In the genomic region with DNA sequence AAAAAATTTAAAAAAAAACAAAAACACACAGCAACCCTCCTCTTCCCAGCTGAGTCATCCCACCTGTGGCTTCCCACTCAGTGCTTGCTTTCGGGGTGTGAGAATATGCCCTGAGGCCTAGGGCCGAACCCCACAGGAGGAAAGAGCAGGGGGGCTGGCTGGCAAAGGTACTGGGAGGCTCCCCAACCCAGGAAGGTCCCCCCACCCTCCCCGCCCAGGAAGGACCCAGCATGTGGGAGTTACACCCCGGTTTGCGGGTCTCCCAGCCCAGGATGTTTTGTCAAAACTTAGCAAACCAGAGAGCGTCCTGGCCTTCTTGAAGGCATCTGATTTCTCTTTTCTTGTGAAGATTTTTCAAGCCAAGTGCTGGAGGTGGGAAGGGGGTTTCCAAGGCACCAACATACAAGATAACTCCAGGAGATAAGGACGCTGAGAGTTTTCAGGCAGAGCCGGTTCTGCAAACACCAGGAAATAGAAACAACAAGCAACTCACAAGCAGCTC, we compare ENCODE assay signal across 13 cellular contexts. TPM values are rescaled to one million over a fixed set of nuclear protein-coding genes. Genes with fewer than 3 reads are reported as not detected.
DNase-seq lines count a peak whose midpoint lies in the region; ATAC-seq and TF ChIP-seq lines count a peak whose summit lies in the region.
"Had no signal": no experiment of that assay in that cellular context is flagged by ENCODE, and none has a peak within 500 bp of the region (broad histone marks: within the 10 kb centered on the region; RNA-seq: fewer than 3 reads in every experiment).

No MANE protein-coding gene starts in this region.

- no peaks in the 10 kb centered on the region for H4K20me1 ChIP-seq in KMS-11 (ENCODE audit: insufficient read depth)

- H3K9ac ChIP-seq in KMS-11, result no peak overlapping the region

- no peak overlapping the region for H3K4me3 Mint-ChIP-seq in activated T-helper 2 cell treated with anti-CD3 and anti-CD28 coated beads, Interferon-gamma antibody, Interleukin-2, Interleukin-4, amounts not matched to agents 10 μg/mL and 5 μg/mL and 100 μg/mL, durations not matched to agents 14 hours and 24 hours and 36 hours (ENCODE audit: low read depth)
- peak overlapping the region in 4 of 10 donors; percentile 26 to 56 (median 35) for H3K4me3 Mint-ChIP-seq in naive thymus-derived CD8-positive, alpha-beta T cell
- H3K4me3 Mint-ChIP-seq: immature natural killer cell had no signal

- peak overlapping the region; percentile 43; the same call in 1 of the 2 replicates for H3K27ac ChIP-seq in KMS-11
- H3K27ac ChIP-seq: Peyer's patch had no signal

- intact Hi-C loops in activated T-helper 2 cell treated with anti-CD3 and anti-CD28 coated beads, Interferon-gamma antibody, Interleukin-2, Interleukin-4, amounts not matched to agents 10 μg/mL and 5 μg/mL and 100 μg/mL, durations not matched to agents 14 hours and 24 hours and 36 hours (cut with micrococcal nuclease), result loop anchor here (2.0 kb wide), 1 partner anchor 34 kb away; no protein-coding TSS in a partner anchor

- H2AFZ ChIP-seq in KMS-11 (ENCODE audit: low read depth), result no peak overlapping the region

- peaks cover 4% of the 10 kb centered on the region for H3K27me3 Mint-ChIP-seq in activated T-helper 2 cell treated with anti-CD3 and anti-CD28 coated beads, Interferon-gamma antibody, Interleukin-2, Interleukin-4, amounts not matched to agents 10 μg/mL and 5 μg/mL and 100 μg/mL, durations not matched to agents 14 hours and 24 hours and 36 hours (ENCODE audit: low read depth)
- peaks cover 0 to 5% (median 0%) of the 10 kb centered on the region in 5 donors for H3K27me3 Mint-ChIP-seq in naive thymus-derived CD8-positive, alpha-beta T cell

- no peak overlapping the region for H3K4me2 ChIP-seq in KMS-11

- peak in 1 of 2 donors; percentile 43 for ATAC-seq in naive thymus-derived CD8-positive, alpha-beta T cell

- no peak overlapping the region for H3K4me3 ChIP-seq in KMS-11 (IDR thresholded peaks at IDR 0.05; ENCODE audit: insufficient read depth, low read depth, low read length)
- H3K4me3 ChIP-seq: Peyer's patch had no signal

- H3K36me3 ChIP-seq in KMS-11 (ENCODE audit: insufficient read depth), result no peaks in the 10 kb centered on the region
- H3K36me3 ChIP-seq: Peyer's patch had no signal

- no peak for TF ChIP-seq CTCF in KMS-11 (conservative IDR thresholded peaks at IDR 0.05; ENCODE audit: low read depth, low read length)

- H3K79me2 ChIP-seq in KMS-11 (ENCODE audit: insufficient read depth, low read depth), result no peaks in the 10 kb centered on the region

- H3K27me3 ChIP-seq in KMS-11 (ENCODE audit: insufficient read depth, low read depth), result no peaks in the 10 kb centered on the region
- H3K27me3 ChIP-seq: Peyer's patch had no signal

- H3K9me3 Mint-ChIP-seq in activated T-helper 2 cell treated with anti-CD3 and anti-CD28 coated beads, Interferon-gamma antibody, Interleukin-2, Interleukin-4, amounts not matched to agents 10 μg/mL and 5 μg/mL and 100 μg/mL, durations not matched to agents 14 hours and 24 hours and 36 hours, result no peaks in the 10 kb centered on the region
- no peaks in the 10 kb centered on the region for H3K9me3 Mint-ChIP-seq in naive thymus-derived CD8-positive, alpha-beta T cell
- H3K9me3 Mint-ChIP-seq: immature natural killer cell had no signal

- H3K27ac Mint-ChIP-seq in activated T-helper 2 cell treated with anti-CD3 and anti-CD28 coated beads, Interferon-gamma antibody, Interleukin-2, Interleukin-4, amounts not matched to agents 10 μg/mL and 5 μg/mL and 100 μg/mL, durations not matched to agents 14 hours and 24 hours and 36 hours, result peak overlapping the region; percentile 72
- peak overlapping the region in 6 of 10 donors; percentile 29 to 88 (median 72) for H3K27ac Mint-ChIP-seq in naive thymus-derived CD8-positive, alpha-beta T cell
- H3K27ac Mint-ChIP-seq: progenitor cell of endocrine pancreas had no signal

- POLR2A ChIA-PET in naive thymus-derived CD8-positive, alpha-beta T cell (lab: Charles Lee), result no interaction called here

- no peaks in the 10 kb centered on the region for H3K36me3 Mint-ChIP-seq in activated T-helper 2 cell treated with anti-CD3 and anti-CD28 coated beads, Interferon-gamma antibody, Interleukin-2, Interleukin-4, amounts not matched to agents 10 μg/mL and 5 μg/mL and 100 μg/mL, durations not matched to agents 14 hours and 24 hours and 36 hours (ENCODE audit: low read depth)
- H3K36me3 Mint-ChIP-seq in naive thymus-derived CD8-positive, alpha-beta T cell, result no peaks in the 10 kb centered on the region
- H3K36me3 Mint-ChIP-seq: immature natural killer cell had no signal

- H3K4me1 ChIP-seq in KMS-11 (ENCODE audit: low read depth, poor library complexity, severe bottlenecking), result peaks cover 21% of the 10 kb centered on the region
- H3K4me1 ChIP-seq: Peyer's patch had no signal

- H3K4me1 Mint-ChIP-seq in activated T-helper 2 cell treated with anti-CD3 and anti-CD28 coated beads, Interferon-gamma antibody, Interleukin-2, Interleukin-4, amounts not matched to agents 10 μg/mL and 5 μg/mL and 100 μg/mL, durations not matched to agents 14 hours and 24 hours and 36 hours (ENCODE audit: low read depth), result peaks cover 12% of the 10 kb centered on the region
- peaks cover 8 to 47% (median 19%) of the 10 kb centered on the region in 4 donors for H3K4me1 Mint-ChIP-seq in naive thymus-derived CD8-positive, alpha-beta T cell

- DNase-seq in Daoy (ENCODE audit: low read depth), result peak; percentile 77
- peak; percentile 28 for DNase-seq in activated T-helper 2 cell treated with anti-CD3 and anti-CD28 coated beads, Interferon-gamma antibody, Interleukin-2, Interleukin-4, amounts not matched to agents 10 μg/mL and 5 μg/mL and 100 μg/mL, durations not matched to agents 14 hours and 24 hours and 36 hours (ENCODE audit: low spot score)
- DNase-seq in naive thymus-derived CD8-positive, alpha-beta T cell, result no peak
- no peak for DNase-seq in DMS79 treated with DMSO at 0.1 percent for 48 hours (lab: John Stamatoyannopoulos, UW)
- no peak for DNase-seq in cerebellar cortex (ENCODE audit: low spot score)
- DNase-seq in SW 1271 (lab: John Stamatoyannopoulos, UW), result no peak
- no peak for DNase-seq in NCI-H2029 treated with DMSO at 0.1 percent for 48 hours (lab: John Stamatoyannopoulos, UW)
- DNase-seq: DMS153, immature natural killer cell, KBM-7, Peyer's patch had no signal

RNA-seq across cellular contexts. Expression of gene CSF2RA, which starts 25.7 kb away (rescaled TPM):
- total RNA-seq in Daoy (2014; rRNA removed; shearing (Covaris generic)), result 1.4 TPM in 1 of 2 replicates, not detected in the other
- total RNA-seq in activated T-helper 2 cell treated with anti-CD3 and anti-CD28 coated beads, Interferon-gamma antibody, Interleukin-2, Interleukin-4, amounts not matched to agents 10 μg/mL and 5 μg/mL and 100 μg/mL, durations not matched to agents 14 hours and 24 hours and 36 hours, result 0.25 and 0.62 TPM in 2 replicates
- under 1 TPM; 0.60 to 0.71 TPM for total RNA-seq in naive thymus-derived CD8-positive, alpha-beta T cell
- under 1 TPM in 1 of 3 donors, not detected in 2; 0.34 TPM for polyA plus RNA-seq in naive thymus-derived CD8-positive, alpha-beta T cell

RNA-seq across cellular contexts. Expression of gene CRLF2, which starts 30.5 kb away (rescaled TPM):
- 0.46 TPM in 1 of 2 replicates, not detected in the other for total RNA-seq in Daoy (2014; rRNA removed; shearing (Covaris generic))
- total RNA-seq in activated T-helper 2 cell treated with anti-CD3 and anti-CD28 coated beads, Interferon-gamma antibody, Interleukin-2, Interleukin-4, amounts not matched to agents 10 μg/mL and 5 μg/mL and 100 μg/mL, durations not matched to agents 14 hours and 24 hours and 36 hours, result 5.6 and 6.0 TPM in 2 replicates
- not detected for total RNA-seq in naive thymus-derived CD8-positive, alpha-beta T cell
- polyA plus RNA-seq in naive thymus-derived CD8-positive, alpha-beta T cell, result not detected
- total RNA-seq: Peyer's patch, progenitor cell of endocrine pancreas had no signal
- polyA plus RNA-seq: immature natural killer cell had no signal

Comparison
In these comparisons a context has a peak if more than half of its experiments do, and no peak if none do; other contexts are left out.
1. DNase-seq: peak in Daoy (single experiment) and activated T-helper 2 cell treated with anti-CD3 and anti-CD28 coated beads, Interferon-gamma antibody, Interleukin-2, Interleukin-4, amounts not matched to agents 10 μg/mL and 5 μg/mL and 100 μg/mL, durations not matched to agents 14 hours and 24 hours and 36 hours (single experiment); none in naive thymus-derived CD8-positive, alpha-beta T cell (0 of 10), DMS79 treated with DMSO at 0.1 percent for 48 hours (single experiment), cerebellar cortex (single experiment), SW 1271 (0 of 2) and NCI-H2029 treated with DMSO at 0.1 percent for 48 hours (single experiment).